Comparison of ENCODE assay signal across 9 cellular contexts in the genomic region with DNA sequence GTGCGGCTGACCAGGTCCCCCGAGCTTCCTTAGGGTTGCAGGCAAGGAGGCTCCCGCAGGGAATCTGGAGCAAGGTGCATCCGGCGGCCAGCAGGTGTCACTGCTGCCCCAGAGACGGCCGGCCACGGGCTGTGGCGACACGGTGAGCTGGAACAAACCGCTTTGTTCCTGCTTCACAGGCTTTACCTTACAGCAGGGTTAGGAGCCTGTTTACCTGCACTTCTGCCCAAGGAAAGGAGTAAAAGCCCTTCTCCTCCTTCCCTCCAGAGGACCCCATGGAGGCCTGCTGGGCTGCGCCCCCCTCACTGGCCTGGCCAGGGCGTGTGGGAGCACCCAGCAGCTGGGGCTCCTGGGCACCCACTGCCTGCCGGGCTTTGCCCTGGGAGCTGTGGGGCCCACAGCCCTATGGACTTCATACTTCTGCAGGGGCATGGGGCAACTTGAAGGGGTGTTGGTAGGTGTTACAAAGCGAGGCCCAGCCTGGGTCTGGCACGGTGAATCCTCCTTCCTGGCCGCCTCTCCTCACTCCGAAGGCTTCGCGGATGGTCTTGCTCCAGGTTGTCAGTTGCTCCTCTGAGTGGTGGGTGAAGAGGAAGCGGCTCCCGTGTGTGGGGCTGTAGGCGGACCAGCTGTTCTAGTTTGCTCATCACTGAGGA.
DNase-seq lines count a peak whose midpoint lies in the region; ATAC-seq and TF ChIP-seq lines count a peak whose summit lies in the region.
"Had no signal": no experiment of that assay in that cellular context is flagged by ENCODE, and none has a peak within 500 bp of the region (broad histone marks: within the 10 kb centered on the region; RNA-seq: fewer than 3 reads in every experiment).

No MANE protein-coding gene starts in this region.

- no peak overlapping the region for H3K4me2 ChIP-seq in OCI-LY7 (ENCODE audit: low read length)

- no peak overlapping the region for H3K27ac ChIP-seq in CD4-positive, alpha-beta T cell (ENCODE audit: low read depth, low read length)
- no peak overlapping the region for H3K27ac ChIP-seq in OCI-LY7 (ENCODE audit: low read depth, low read length, poor library complexity, severe bottlenecking)

- POLR2A ChIA-PET in CD4-positive, alpha-beta T cell (lab: Charles Lee): interaction anchor here (0.6 to 1.1 kb wide), 2 partner anchors 1239 to 1934 kb away, joined by 3 to 4 read pairs; no protein-coding TSS in a partner anchor
- POLR2A ChIA-PET in OCI-LY7 (lab: Charles Lee): no interaction called here

- intact Hi-C loops in CD4-positive, alpha-beta T cell (cut with DNase I, micrococcal nuclease): loop anchor here (1.0 to 10.0 kb wide), 7 partner anchors 179 to 1935 kb away; no protein-coding TSS in a partner anchor
- intact Hi-C loops in OCI-LY7 (cut with micrococcal nuclease; ENCODE audit: unreplicated experiment): loop anchor here (10.0 kb wide), 1 partner anchor 179 kb away; no protein-coding TSS in a partner anchor

- no peak overlapping the region for H3K4me3 Mint-ChIP-seq in CD4-positive, alpha-beta T cell
- no peak overlapping the region for H3K4me3 Mint-ChIP-seq in neural crest cell
- peak overlapping the region in 1 of 2 donors; percentile 10 for H3K4me3 Mint-ChIP-seq in stimulated activated naive CD8-positive, alpha-beta T cell treated with anti-CD3 and anti-CD28 coated beads, Interleukin-15, amount 100 ng/mL, for 72 hours
- H3K4me3 Mint-ChIP-seq: T-helper 1 cell treated with Interleukin-12 subunit alpha and Interleukin-12 subunit beta and Interleukin-4 antibody, amounts not matched to agents 30 μg/mL and 1 μg/mL, for 36 hours had no signal

- no peaks in the 10 kb centered on the region for H4K20me1 ChIP-seq in OCI-LY7 (ENCODE audit: insufficient read depth, low read length)

- no peaks in the 10 kb centered on the region for H3K79me2 ChIP-seq in OCI-LY7 (ENCODE audit: insufficient read depth, low read depth, low read length)

- DNase-seq in CD4-positive, alpha-beta T cell: peak; percentile 41 to 72 (median 58)
- peak; percentile 83 for DNase-seq in HuH-7 (ENCODE audit: low spot score)
- DNase-seq in OCI-LY7 (ENCODE audit: low spot score): peak; percentile 54
- peak; percentile 72 for DNase-seq in activated T-cell treated with anti-CD3 and anti-CD28 coated beads, Interleukin-2, amount 50 U/mL, for 1 hour
- peak; percentile 71 for DNase-seq in fibroblast of mammary gland (ENCODE audit: low read depth)
- peak; percentile 78 for DNase-seq in neural crest cell (ENCODE audit: low read depth, low spot score)
- DNase-seq in stimulated activated naive CD8-positive, alpha-beta T cell treated with anti-CD3 and anti-CD28 coated beads, Interleukin-15, amount 100 ng/mL, for 72 hours: peak; percentile 72 to 73

- no peaks in the 10 kb centered on the region for H3K9me3 Mint-ChIP-seq in CD4-positive, alpha-beta T cell
- no peaks in the 10 kb centered on the region for H3K9me3 Mint-ChIP-seq in neural crest cell
- no peaks in the 10 kb centered on the region for H3K9me3 Mint-ChIP-seq in stimulated activated naive CD8-positive, alpha-beta T cell treated with anti-CD3 and anti-CD28 coated beads, Interleukin-15, amount 100 ng/mL, for 72 hours
- H3K9me3 Mint-ChIP-seq: T-helper 1 cell treated with Interleukin-12 subunit alpha and Interleukin-12 subunit beta and Interleukin-4 antibody, amounts not matched to agents 30 μg/mL and 1 μg/mL, for 36 hours had no signal

- H3K4me1 Mint-ChIP-seq in CD4-positive, alpha-beta T cell (ENCODE audit: low read depth): peaks cover 5% of the 10 kb centered on the region
- H3K4me1 Mint-ChIP-seq in neural crest cell: peaks cover 10% of the 10 kb centered on the region
- H3K4me1 Mint-ChIP-seq in stimulated activated naive CD8-positive, alpha-beta T cell treated with anti-CD3 and anti-CD28 coated beads, Interleukin-15, amount 100 ng/mL, for 72 hours: peaks cover 10% of the 10 kb centered on the region

- CTCF ChIA-PET in CD4-positive, alpha-beta T cell (lab: Charles Lee): interaction anchor here (0.5 to 2.4 kb wide), 14 partner anchors 10 to 1935 kb away, joined by 3 to 11 read pairs (median 4); no protein-coding TSS in a partner anchor
- CTCF ChIA-PET in OCI-LY7 (lab: Charles Lee; ENCODE audit: unreplicated experiment): interaction anchor here (0.8 kb wide), 1 partner anchor 11 kb away, joined by 5 read pairs; no protein-coding TSS in a partner anchor

- peak; percentile 85 for TF ChIP-seq CTCF in CD4-positive, alpha-beta T cell (IDR thresholded peaks at IDR 0.05)
- TF ChIP-seq CTCF in OCI-LY7 (conservative IDR thresholded peaks at IDR 0.05; ENCODE audit: low read length) (peak; percentile 83), fibroblast of mammary gland (conservative IDR thresholded peaks at IDR 0.05; ENCODE audit: control insufficient read depth, insufficient read depth, low read depth, low read length) (peak; percentile 91), neural crest cell (conservative IDR thresholded peaks at IDR 0.05) (peak; percentile 98)

- H3K9me3 ChIP-seq in CD4-positive, alpha-beta T cell (ENCODE audit: control insufficient read depth, low read length): no peaks in the 10 kb centered on the region
- H3K9me3 ChIP-seq in OCI-LY7 (ENCODE audit: low read length): no peaks in the 10 kb centered on the region

- H3K27me3 ChIP-seq in CD4-positive, alpha-beta T cell (ENCODE audit: control insufficient read depth, insufficient read depth, low read length): no peaks in the 10 kb centered on the region

- no peak overlapping the region for H3K4me3 ChIP-seq in OCI-LY7 (ENCODE audit: low read depth, low read length, poor library complexity, severe bottlenecking)
- H3K4me3 ChIP-seq in fibroblast of mammary gland (ENCODE audit: control insufficient read depth, low read depth, low read length): no peak overlapping the region

- BruUV-seq in OCI-LY7 (replicated peaks; lab: Mats Ljungman, UMichigan): no TSS peak

- no peaks in the 10 kb centered on the region for H3K27me3 Mint-ChIP-seq in CD4-positive, alpha-beta T cell
- H3K27me3 Mint-ChIP-seq in neural crest cell (ENCODE audit: low read depth): no peaks in the 10 kb centered on the region
- no peaks in the 10 kb centered on the region for H3K27me3 Mint-ChIP-seq in stimulated activated naive CD8-positive, alpha-beta T cell treated with anti-CD3 and anti-CD28 coated beads, Interleukin-15, amount 100 ng/mL, for 72 hours

- no peak overlapping the region for H2AFZ ChIP-seq in OCI-LY7 (ENCODE audit: low read length)

- H3K9me2 ChIP-seq in OCI-LY7 (ENCODE audit: insufficient read depth, low read length): no peaks in the 10 kb centered on the region

- H3K36me3 Mint-ChIP-seq in CD4-positive, alpha-beta T cell (ENCODE audit: low read depth): no peaks in the 10 kb centered on the region
- H3K36me3 Mint-ChIP-seq in neural crest cell (ENCODE audit: low read depth): no peaks in the 10 kb centered on the region

- no peaks in the 10 kb centered on the region for H3K4me1 ChIP-seq in OCI-LY7 (ENCODE audit: insufficient read depth, low read length, poor library complexity, severe bottlenecking)

- no peaks in the 10 kb centered on the region for H3K36me3 ChIP-seq in OCI-LY7 (ENCODE audit: insufficient read depth, low read length)

- peak; percentile 89 for ATAC-seq in CD4-positive, alpha-beta T cell (ENCODE audit: poor library complexity)
- peak; percentile 83 for ATAC-seq in GM19463 (IDR thresholded peaks at IDR 0.05; ENCODE audit: unreplicated experiment)
- ATAC-seq in stimulated activated naive CD8-positive, alpha-beta T cell treated with anti-CD3 and anti-CD28 coated beads, Interleukin-15, amount 100 ng/mL, for 72 hours: peak; percentile 85

- no peak overlapping the region for H3K27ac Mint-ChIP-seq in CD4-positive, alpha-beta T cell
- no peak overlapping the region for H3K27ac Mint-ChIP-seq in neural crest cell (ENCODE audit: unreplicated experiment)
- H3K27ac Mint-ChIP-seq in stimulated activated naive CD8-positive, alpha-beta T cell treated with anti-CD3 and anti-CD28 coated beads, Interleukin-15, amount 100 ng/mL, for 72 hours: no peak overlapping the region
- H3K27ac Mint-ChIP-seq: T-helper 1 cell treated with Interleukin-12 subunit alpha and Interleukin-12 subunit beta and Interleukin-4 antibody, amounts not matched to agents 30 μg/mL and 1 μg/mL, for 36 hours had no signal
